ENCODE assay signal across 8 cellular contexts in the genomic region with DNA sequence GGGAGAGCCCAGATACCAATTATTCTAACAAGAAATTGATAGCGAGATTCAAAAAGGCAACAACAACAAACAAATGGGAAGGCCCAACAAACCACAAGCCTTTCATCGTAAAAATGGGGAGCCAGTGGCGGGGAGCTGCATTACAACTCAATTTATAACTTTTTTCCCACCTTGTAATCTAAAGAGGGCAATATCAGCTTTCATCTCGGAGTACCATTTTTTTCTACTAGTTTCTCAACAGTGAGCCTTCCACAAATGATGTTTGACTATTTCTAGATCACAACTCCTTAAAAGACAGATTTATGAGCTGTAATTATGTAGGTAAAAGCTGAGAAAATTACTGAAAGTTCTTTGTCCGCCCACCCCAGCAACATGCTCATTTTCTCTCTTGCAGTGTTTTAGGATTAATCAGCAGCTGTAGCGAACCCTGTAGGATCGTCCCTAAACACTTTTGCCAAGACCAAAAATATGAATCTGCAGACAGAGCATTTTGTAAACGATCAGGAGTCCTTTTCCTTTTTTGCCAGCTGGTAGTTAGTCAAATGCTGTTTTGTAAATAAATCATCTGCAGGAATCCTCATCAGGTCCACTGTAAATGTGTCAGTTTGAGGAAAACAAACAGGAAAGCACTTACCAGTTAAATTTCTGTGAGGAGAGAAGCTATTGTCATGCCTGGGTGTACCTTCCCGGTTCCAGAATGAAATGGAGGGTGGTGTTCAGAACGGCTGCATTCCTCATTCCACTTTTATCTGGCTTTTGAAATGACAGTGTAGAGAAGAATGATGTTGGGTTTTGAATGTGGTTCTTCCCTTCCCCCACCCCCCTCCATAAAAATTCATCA. TPM values are rescaled to one million over a fixed set of nuclear protein-coding genes. Genes with fewer than 3 reads are reported as not detected.
DNase-seq lines count a peak whose midpoint lies in the region; ATAC-seq and TF ChIP-seq lines count a peak whose summit lies in the region.

No MANE protein-coding gene starts in this region.

- no peaks in the 10 kb centered on the region for H3K27me3 ChIP-seq in HUES48 (ENCODE audit: control insufficient read depth, insufficient read depth, low read length)
- peaks cover 10 to 41% of the 10 kb centered on the region in 2 donors for H3K27me3 ChIP-seq in left lung

- peak; percentile 14 for ATAC-seq in left lung
- no peak for ATAC-seq in HG02798 (IDR thresholded peaks at IDR 0.05; ENCODE audit: poor library complexity, unreplicated experiment)

- DNase-seq in AG04449 (ENCODE audit: low read depth, low spot score) (no peak), astrocyte of the spinal cord (ENCODE audit: low read depth, low spot score) (peak; percentile 51), left lung (no peak), HPDE6-E6E7 (ENCODE audit: extremely low spot score) (no peak), SK-N-DZ (ENCODE audit: low spot score) (no peak)
- DNase-seq in stimulated activated naive CD4-positive, alpha-beta T cell (lab: John Stamatoyannopoulos, UW) = no peak

- H3K36me3 ChIP-seq in HUES48 (ENCODE audit: control insufficient read depth, insufficient read depth, low read length) (no peaks in the 10 kb centered on the region), left lung (no peaks in the 10 kb centered on the region)

- H3K9ac ChIP-seq in HUES48 (ENCODE audit: low read depth, low read length) = peak overlapping the region; percentile 43; the same call in 1 of the 2 replicates

- TF ChIP-seq CTCF in AG04449 (IDR thresholded peaks at IDR 0.05; ENCODE audit: insufficient read depth, low read length, missing control alignments) (no peak), astrocyte of the spinal cord (IDR thresholded peaks at IDR 0.05; ENCODE audit: low read depth, low read length) (no peak), left lung (IDR thresholded peaks at IDR 0.05) (no peak)

- no peaks in the 10 kb centered on the region for H3K9me3 ChIP-seq in HUES48 (ENCODE audit: control insufficient read depth, insufficient read depth, low read length)
- no peaks in the 10 kb centered on the region for H3K9me3 ChIP-seq in left lung

- CTCF ChIA-PET in AG04449 (lab: Yijun Ruan, JAX) = interaction anchor here (0.6 to 1.2 kb wide), 4 partner anchors 12 to 48 kb away, joined by 3 to 4 read pairs (median 4); no protein-coding TSS in a partner anchor

- in situ Hi-C loops in astrocyte of the spinal cord (cut with HindIII; ENCODE audit: low sequenced_read_pairs) = no loop called here

- H3K4me3 ChIP-seq in AG04449 (ENCODE audit: low read depth, low read length) (peak overlapping the region; percentile 51), HUES48 (ENCODE audit: low read depth, low read length) (peak overlapping the region; percentile 42), astrocyte of the spinal cord (ENCODE audit: low read depth, low read length) (peak overlapping the region; percentile 41), left lung (no peak overlapping the region)

- peak overlapping the region; percentile 80 for H3K27ac ChIP-seq in HUES48 (ENCODE audit: low read depth, low read length)
- no peak overlapping the region for H3K27ac ChIP-seq in left lung

- POLR2A ChIA-PET in AG04449 (lab: Yijun Ruan, JAX) = interaction anchor here (0.7 kb wide), 1 partner anchor 327 kb away, joined by 5 read pairs; no protein-coding TSS in a partner anchor

- H3K4me1 ChIP-seq in HUES48 (ENCODE audit: control insufficient read depth, insufficient read depth, low read length) (peaks cover 42% of the 10 kb centered on the region), left lung (no peaks in the 10 kb centered on the region)

- intact Hi-C loops in left lung (cut with DNase I) = no loop called here

RNA-seq across cellular contexts. Expression of gene EEF1B2, which starts 53.2 kb away (rescaled TPM):
- 100 to 1,000 TPM; 396 to 505 TPM for total RNA-seq in left lung
- polyA plus RNA-seq in SK-N-DZ (2014; cell fraction: cytosol; rRNA removed) = 1,477 and 1,936 TPM in 2 replicates
- 863 and 878 TPM in 2 replicates for polyA plus RNA-seq in SK-N-DZ (2014; cell fraction: nucleus; rRNA removed)

RNA-seq across cellular contexts. Expression of gene NDUFS1, which starts 53.6 kb away (rescaled TPM):
- total RNA-seq in left lung = 10 to 100 TPM; 74.6 to 79.8 TPM
- polyA plus RNA-seq in SK-N-DZ (2014; cell fraction: cytosol; rRNA removed) = 126 and 130 TPM in 2 replicates
- polyA plus RNA-seq in SK-N-DZ (2014; cell fraction: nucleus; rRNA removed) = 61.9 and 90.4 TPM in 2 replicates

Comparison
In these comparisons a context has a peak if more than half of its experiments do, and no peak if none do; other contexts are left out.
1. H3K4me3 ChIP-seq: peak in AG04449 (single experiment), HUES48 (single experiment) and astrocyte of the spinal cord (single experiment); none in left lung (0 of 2).